8 cellular contexts compared by ENCODE assay signal in genomic region chr16:79316004-79316458, GRCh38.
DNase-seq lines count a peak whose midpoint lies in the region; ATAC-seq and TF ChIP-seq lines count a peak whose summit lies in the region.

No MANE protein-coding gene starts in this region.

- peak; percentile 44 for DNase-seq in stimulated activated CD4-positive, alpha-beta T cell treated with anti-CD3 and anti-CD28 coated beads, Interleukin-12 subunit alpha, Interleukin-12 subunit beta, amount 100 ng/mL, for 4 hours
- DNase-seq in GOT3 (lab: John Stamatoyannopoulos, UW) (no peak), AG08395 (ENCODE audit: low spot score) (no peak), occipital lobe (lab: John Stamatoyannopoulos, UW) (no peak), DMS153 treated with DMSO at 0.1 percent for 48 hours (lab: John Stamatoyannopoulos, UW; ENCODE audit: unreplicated experiment) (no peak)

- ATAC-seq in GM18505 (IDR thresholded peaks at IDR 0.05; ENCODE audit: unreplicated experiment) (peak; percentile 70), HG02610 (IDR thresholded peaks at IDR 0.05; ENCODE audit: unreplicated experiment) (peak; percentile 57)
- ATAC-seq in activated CD4-positive, CD25-positive, alpha-beta regulatory T cell treated with anti-CD3 and anti-CD28 coated beads, Interleukin-2, amount 50 U/mL, for 24 hours, result peak; percentile 87 to 92

- TF ChIP-seq POLR2A in GM18505 (IDR thresholded peaks at IDR 0.05; ENCODE audit: borderline replicate concordance, extremely low read depth, insufficient read depth, insufficient read length), result no peak
